Comparison of ENCODE assay signal across 1 cellular context in genomic region chr4:36348403-36348938, GRCh38.
TF ChIP-seq lines count a peak whose summit lies in the region.

No MANE protein-coding gene starts in this region.

TF ChIP-seq in GM12878, 131 proteins besides CTCF, POLR2A, EP300 and RAD21 (continued from another document and continues in another):
- no peak for TF ChIP-seq ZNF687 (IDR thresholded peaks at IDR 0.05)
- no peak for TF ChIP-seq BCL3 (IDR thresholded peaks at IDR 0.05; ENCODE audit: borderline replicate concordance, insufficient read depth, low read depth, low read length, poor library complexity, severe bottlenecking)
- TF ChIP-seq IRF3 (IDR thresholded peaks at IDR 0.05) = no peak
- no peak; the same call in 1 of the 2 replicates for TF ChIP-seq TBL1XR1 (IDR thresholded peaks at IDR 0.05; ENCODE audit: low read depth, low read length)
- no peak for TF ChIP-seq NR2C2 (IDR thresholded peaks at IDR 0.05; ENCODE audit: borderline replicate concordance, control insufficient read depth, insufficient read length, low read depth)
- peak; percentile 14; the same call in 1 of the 2 replicates for TF ChIP-seq BMI1 (IDR thresholded peaks at IDR 0.05; ENCODE audit: borderline replicate concordance)
- TF ChIP-seq ZBTB4 (CRISPR knock-in tag; IDR thresholded peaks at IDR 0.05) = no peak
- peak in 1 of 2 experiments; percentile 43; a peak in 1 of 4 replicates for TF ChIP-seq BHLHE40 (IDR thresholded peaks at IDR 0.05; ENCODE audit: borderline replicate concordance in 1 of 2, low read depth in 2 of 2, low read length in 1 of 2)
- TF ChIP-seq PRDM15 (CRISPR knock-in tag; IDR thresholded peaks at IDR 0.05) = no peak
- TF ChIP-seq BRCA1 (IDR thresholded peaks at IDR 0.05; ENCODE audit: low read depth, low read length) = no peak
- no peak for TF ChIP-seq NRF1 (conservative IDR thresholded peaks at IDR 0.05; ENCODE audit: low read depth, low read length)
- TF ChIP-seq POLR2AphosphoS5 (IDR thresholded peaks at IDR 0.05; ENCODE audit: low read length) = no peak
- TF ChIP-seq BCL11A (IDR thresholded peaks at IDR 0.05; ENCODE audit: low read depth, low read length) = peak; percentile 83
- TF ChIP-seq SMAD5 (IDR thresholded peaks at IDR 0.05; ENCODE audit: low read depth) = no peak
- no peak for TF ChIP-seq MAX (IDR thresholded peaks at IDR 0.05; ENCODE audit: low read depth, low read length)
- no peak for TF ChIP-seq ASH2L (IDR thresholded peaks at IDR 0.05; ENCODE audit: borderline replicate concordance, low read depth)
- no peak for TF ChIP-seq SREBF1 (IDR thresholded peaks at IDR 0.05; ENCODE audit: low read length)
- TF ChIP-seq MEF2B (IDR thresholded peaks at IDR 0.05; ENCODE audit: partially characterized antibody, poor library complexity, severe bottlenecking) = peak; percentile 30
- TF ChIP-seq SREBF2 (IDR thresholded peaks at IDR 0.05; ENCODE audit: low read length) = no peak
- no peak for TF ChIP-seq STAT1 (conservative IDR thresholded peaks at IDR 0.05)
- no peak for TF ChIP-seq ESRRA (IDR thresholded peaks at IDR 0.05; ENCODE audit: low read length)
- no peak for TF ChIP-seq KLF5 (IDR thresholded peaks at IDR 0.05; ENCODE audit: partially characterized antibody)
- TF ChIP-seq NFIC (IDR thresholded peaks at IDR 0.05; ENCODE audit: low read depth, low read length) = peak; percentile 95
- TF ChIP-seq SMAD1 (IDR thresholded peaks at IDR 0.05; ENCODE audit: low read depth, partially characterized antibody) = no peak
- TF ChIP-seq KDM1A (IDR thresholded peaks at IDR 0.05; ENCODE audit: borderline replicate concordance) = no peak
- no peak for TF ChIP-seq ATF3 (IDR thresholded peaks at IDR 0.05; ENCODE audit: borderline replicate concordance, extremely low read depth, low read depth, low read length)
- TF ChIP-seq GATAD2B (conservative IDR thresholded peaks at IDR 0.05; ENCODE audit: low read depth) = peak; percentile 54; the same call in 1 of the 2 replicates
- 0 out of 3 replicates have a peak, but pooled peaks of 1 of the 2 experiments have one; percentile 18 for TF ChIP-seq EGR1 (IDR thresholded peaks at IDR 0.05; ENCODE audit: borderline replicate concordance in 1 of 2, low read depth in 2 of 2, low read length in 2 of 2)
- no peak for TF ChIP-seq POU2F2 (IDR thresholded peaks at IDR 0.05; ENCODE audit: borderline replicate concordance, low read depth, low read length)
- TF ChIP-seq HDAC2 (IDR thresholded peaks at IDR 0.05) = no peak
- TF ChIP-seq NR2C1 (IDR thresholded peaks at IDR 0.05) = no peak
- no peak for TF ChIP-seq RCOR1 (conservative IDR thresholded peaks at IDR 0.05; ENCODE audit: low read depth, low read length)
- no peak for TF ChIP-seq TCF7 (IDR thresholded peaks at IDR 0.05; ENCODE audit: borderline replicate concordance)
- no peak for TF ChIP-seq ZBTB40 (IDR thresholded peaks at IDR 0.05; ENCODE audit: borderline replicate concordance)
- no peak for TF ChIP-seq E2F8 (IDR thresholded peaks at IDR 0.05; ENCODE audit: low read depth, partially characterized antibody)
- TF ChIP-seq RFX5 (IDR thresholded peaks at IDR 0.05; ENCODE audit: low read depth, low read length) = no peak
- TF ChIP-seq RBBP5 (conservative IDR thresholded peaks at IDR 0.05) = no peak
- peak; percentile 74; the same call in 1 of the 2 replicates for TF ChIP-seq TCF12 (IDR thresholded peaks at IDR 0.05; ENCODE audit: low read depth, low read length)
- TF ChIP-seq CHD2 (IDR thresholded peaks at IDR 0.05; ENCODE audit: borderline replicate concordance, low read depth, low read length) = no peak
